2 cellular contexts compared by ENCODE assay signal in genomic region chr12:52155048-52155868, GRCh38.
TF ChIP-seq lines count a peak whose summit lies in the region.

No MANE protein-coding gene starts in this region.

TF ChIP-seq in Ishikawa, 13 proteins besides CTCF, POLR2A, EP300 and RAD21 (continued from another document):
- no peak for TF ChIP-seq EGR1 (IDR thresholded peaks at IDR 0.05)
- no peak for TF ChIP-seq CREB1 (IDR thresholded peaks at IDR 0.05; ENCODE audit: low read depth)
- no peak for TF ChIP-seq FOXM1 (IDR thresholded peaks at IDR 0.05; ENCODE audit: borderline replicate concordance, low read depth)

TF ChIP-seq in WTC11, 78 proteins besides CTCF, POLR2A, EP300 and RAD21 (continued from another document):
- TF ChIP-seq ZBTB43 (CRISPR knock-in tag; IDR thresholded peaks at IDR 0.05) = no peak
- no peak for TF ChIP-seq ETV6 (CRISPR knock-in tag; IDR thresholded peaks at IDR 0.05)
